Comparison of ENCODE assay signal across 8 cellular contexts in genomic region chr14:68978550-68978911, GRCh38. TPM values are rescaled to one million over a fixed set of nuclear protein-coding genes. Genes with fewer than 3 reads are reported as not detected.
DNase-seq lines count a peak whose midpoint lies in the region; ATAC-seq and TF ChIP-seq lines count a peak whose summit lies in the region.

No MANE protein-coding gene starts in this region.

- no peak overlapping the region for H3K27ac Mint-ChIP-seq in activated T-helper 17 cell treated with anti-CD3 and anti-CD28 coated beads, Interleukin-2, amount 50 U/mL, for 72 hours

- H3K4me3 ChIP-seq in fibroblast of the aortic adventitia (ENCODE audit: low read depth, low read length): peak overlapping the region; percentile 95
- peak overlapping the region; percentile 84 to 97 for H3K4me3 ChIP-seq in neutrophil (ENCODE audit: low read depth in 1 of 2, low read length in 1 of 2)

- H3K4me3 Mint-ChIP-seq in activated T-helper 17 cell treated with anti-CD3 and anti-CD28 coated beads, Interleukin-2, amount 50 U/mL, for 72 hours: peak overlapping the region; percentile 83

- peaks cover 5% of the 10 kb centered on the region for H3K36me3 Mint-ChIP-seq in activated T-helper 17 cell treated with anti-CD3 and anti-CD28 coated beads, Interleukin-2, amount 50 U/mL, for 72 hours (ENCODE audit: low read depth)

- peaks cover 24% of the 10 kb centered on the region for H3K4me1 Mint-ChIP-seq in activated T-helper 17 cell treated with anti-CD3 and anti-CD28 coated beads, Interleukin-2, amount 50 U/mL, for 72 hours

- TF ChIP-seq CTCF in fibroblast of the aortic adventitia (IDR thresholded peaks at IDR 0.05; ENCODE audit: insufficient read depth, low read length) (no peak), neutrophil (IDR thresholded peaks at IDR 0.05) (no peak)

- peak overlapping the region; percentile 97 for H3K27ac ChIP-seq in neutrophil

- no peaks in the 10 kb centered on the region for H3K27me3 ChIP-seq in neutrophil

- peak; percentile 17 for DNase-seq in DMS153 treated with DMSO at 0.1 percent for 48 hours (lab: John Stamatoyannopoulos, UW; ENCODE audit: unreplicated experiment)
- DNase-seq in DMS153 (lab: John Stamatoyannopoulos, UW): no peak
- DNase-seq in NCI-H2171 (lab: John Stamatoyannopoulos, UW): peak; percentile 43
- peak; percentile 24 for DNase-seq in fibroblast of the aortic adventitia (ENCODE audit: low read depth)

- H3K27me3 Mint-ChIP-seq in activated T-helper 17 cell treated with anti-CD3 and anti-CD28 coated beads, Interleukin-2, amount 50 U/mL, for 72 hours: peaks cover 4% of the 10 kb centered on the region

- peaks cover 20% of the 10 kb centered on the region for H3K36me3 ChIP-seq in neutrophil

- peaks cover 44 to 50% of the 10 kb centered on the region in 2 experiments for H3K4me1 ChIP-seq in neutrophil (ENCODE audit: control insufficient read depth in 1 of 2, insufficient read depth in 1 of 2, low read depth in 1 of 2, low read length in 1 of 2)

- H3K9me3 ChIP-seq in neutrophil: no peaks in the 10 kb centered on the region

- peak; percentile 28 for ATAC-seq in activated T-helper 17 cell treated with anti-CD3 and anti-CD28 coated beads, Interleukin-2, amount 50 U/mL, for 72 hours (replicated peaks)
- ATAC-seq in HG03521 (IDR thresholded peaks at IDR 0.05; ENCODE audit: unreplicated experiment): no peak
- ATAC-seq in GM21381 (IDR thresholded peaks at IDR 0.05; ENCODE audit: unreplicated experiment): no peak

- H3K9me3 Mint-ChIP-seq in activated T-helper 17 cell treated with anti-CD3 and anti-CD28 coated beads, Interleukin-2, amount 50 U/mL, for 72 hours: peaks cover 3% of the 10 kb centered on the region

RNA-seq across cellular contexts. Expression of gene ACTN1, which starts 0.6 kb away (rescaled TPM):
- total RNA-seq in activated T-helper 17 cell treated with anti-CD3 and anti-CD28 coated beads, Interleukin-2, amount 50 U/mL, for 72 hours: 10 to 100 TPM; 38.3 to 54.1 TPM
- total RNA-seq in fibroblast of the aortic adventitia (ENCODE audit: low replicate concordance): 94.0 and 114 TPM in 2 replicates
